Comparison of ENCODE assay signal across 24 cellular contexts in the genomic region with DNA sequence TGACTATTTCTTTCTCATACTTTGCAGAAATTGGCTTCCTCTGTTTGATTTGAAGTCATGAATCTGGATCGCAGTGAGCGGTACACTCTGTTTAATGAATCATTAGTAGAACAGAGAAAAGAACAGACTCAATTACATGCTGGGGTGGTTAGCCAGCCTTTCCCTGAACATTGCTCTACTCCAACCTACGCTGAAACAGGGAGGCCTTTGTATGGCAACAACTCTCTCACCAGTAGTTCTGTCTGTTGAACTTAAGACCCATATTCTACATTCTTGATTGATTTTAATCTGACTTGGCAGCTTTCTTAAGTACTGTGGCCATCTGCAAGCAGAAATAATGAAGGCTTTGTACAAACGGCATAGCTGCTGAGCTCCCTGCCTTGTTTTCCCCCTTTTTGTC. TPM values are rescaled to one million over a fixed set of nuclear protein-coding genes. Genes with fewer than 3 reads are reported as not detected.
DNase-seq lines count a peak whose midpoint lies in the region; ATAC-seq and TF ChIP-seq lines count a peak whose summit lies in the region.
"Had no signal": no experiment of that assay in that cellular context is flagged by ENCODE, and none has a peak within 500 bp of the region (broad histone marks: within the 10 kb centered on the region; RNA-seq: fewer than 3 reads in every experiment).

No MANE protein-coding gene starts in this region.

- H3K9me3 Mint-ChIP-seq in type B pancreatic cell: peaks cover 2% of the 10 kb centered on the region
- H3K9me3 Mint-ChIP-seq: activated naive CD8-positive, alpha-beta T cell treated with anti-CD3 and anti-CD28 coated beads, Interleukin-2, amount 10 ng/mL, durations not matched to agents 7 days and 5 days; CD4-positive, CD25-positive, alpha-beta regulatory T cell had no signal

- H3K4me1 Mint-ChIP-seq in type B pancreatic cell (ENCODE audit: unreplicated experiment): peaks cover 10% of the 10 kb centered on the region
- H3K4me1 Mint-ChIP-seq: activated CD4-positive, alpha-beta T cell treated with anti-CD3 and anti-CD28 coated beads, Interleukin-2, amount 10 ng/mL, durations not matched to agents 24 days and 14 days; activated naive CD8-positive, alpha-beta T cell treated with anti-CD3 and anti-CD28 coated beads, Interleukin-2, amount 10 ng/mL, durations not matched to agents 7 days and 5 days; CD4-positive, CD25-positive, alpha-beta regulatory T cell had no signal

- no peaks in the 10 kb centered on the region for H3K27me3 ChIP-seq in fibroblast of lung (ENCODE audit: control insufficient read depth, insufficient read depth, low read length)
- H3K27me3 ChIP-seq in neuronal stem cell (ENCODE audit: control insufficient read depth in 3 of 3, insufficient read depth in 3 of 3, low read depth in 1 of 3, low read length in 3 of 3): no peaks in the 10 kb centered on the region
- H3K27me3 ChIP-seq: ascending aorta had no signal

- ATAC-seq in GM21390 (IDR thresholded peaks at IDR 0.05; ENCODE audit: unreplicated experiment): no peak
- no peak for ATAC-seq in Right ventricle myocardium inferior
- ATAC-seq: psoas muscle had no signal

- H2BK12ac ChIP-seq in neuronal stem cell (ENCODE audit: low read length): no peak overlapping the region

- no peak overlapping the region for H3K14ac ChIP-seq in neuronal stem cell (ENCODE audit: low read length)

- TF ChIP-seq CTCF in fibroblast of lung (conservative IDR thresholded peaks at IDR 0.05 in 1 of 2, IDR thresholded peaks at IDR 0.05 in 1 of 2; ENCODE audit: low read depth in 1 of 2, low read length in 2 of 2) (no peak), type B pancreatic cell (conservative IDR thresholded peaks at IDR 0.05) (no peak)

- H3K27ac ChIP-seq in fibroblast of lung (ENCODE audit: insufficient read depth, low read length): no peak overlapping the region
- no peak overlapping the region for H3K27ac ChIP-seq in neuronal stem cell (replicated peaks; ENCODE audit: low read length)
- H3K27ac ChIP-seq: ascending aorta, epithelial cell of prostate, psoas muscle, stomach had no signal

- no peak overlapping the region for H4K91ac ChIP-seq in neuronal stem cell (ENCODE audit: low read depth, low read length, poor library complexity)

- H3K36me3 ChIP-seq in fibroblast of lung (ENCODE audit: control insufficient read depth, insufficient read depth, low read length) (no peaks in the 10 kb centered on the region), neuronal stem cell (replicated peaks in 1 of 2; ENCODE audit: control insufficient read depth in 2 of 2, insufficient read depth in 2 of 2, low read length in 2 of 2) (no peaks in the 10 kb centered on the region)
- H3K36me3 ChIP-seq: ascending aorta, stomach had no signal

- in situ Hi-C loops in SK-MEL-5 (cut with HindIII; ENCODE audit: low pct_unique_long_range_greater_than_20kb, low sequenced_read_pairs): no loop called here

- no CpG with 5 or more reads among the region's 4 CpGs for WGBS in neuronal stem cell (ENCODE audit: extremely low coverage in 2 of 2, insufficient read length in 2 of 2, insufficient replicate concordance in 1 of 2), 2 donors

- intact Hi-C loops in Right ventricle myocardium inferior (cut with DNase I): no loop called here

- peak overlapping the region; percentile 14 for H3K4me3 Mint-ChIP-seq in type B pancreatic cell
- H3K4me3 Mint-ChIP-seq: activated CD4-positive, alpha-beta T cell treated with anti-CD3 and anti-CD28 coated beads, Interleukin-2, amount 10 ng/mL, durations not matched to agents 24 days and 14 days; activated naive CD8-positive, alpha-beta T cell treated with anti-CD3 and anti-CD28 coated beads, Interleukin-2, amount 10 ng/mL, durations not matched to agents 7 days and 5 days; CD4-positive, CD25-positive, alpha-beta regulatory T cell had no signal

- H2BK5ac ChIP-seq in neuronal stem cell (ENCODE audit: low read length): no peak overlapping the region

- H2BK15ac ChIP-seq in neuronal stem cell (ENCODE audit: low read length): no peak overlapping the region

- H3K9ac ChIP-seq in fibroblast of lung (ENCODE audit: insufficient read depth, low read length) (no peak overlapping the region), neuronal stem cell (ENCODE audit: low read depth, low read length, poor library complexity) (no peak overlapping the region)

- no peak overlapping the region for H3K23ac ChIP-seq in neuronal stem cell (ENCODE audit: low read depth, low read length, poor library complexity)

- no peaks in the 10 kb centered on the region for H3K9me3 ChIP-seq in fibroblast of lung (ENCODE audit: control insufficient read depth, insufficient read depth, low read depth, low read length)
- peaks cover 0 to 3% of the 10 kb centered on the region in 2 donors for H3K9me3 ChIP-seq in neuronal stem cell (replicated peaks in 1 of 2; ENCODE audit: control insufficient read depth in 2 of 2, insufficient read depth in 1 of 2, low read depth in 1 of 2, low read length in 2 of 2)
- H3K9me3 ChIP-seq: ascending aorta, psoas muscle had no signal

- H3K27me3 Mint-ChIP-seq in type B pancreatic cell: peaks cover 2% of the 10 kb centered on the region
- H3K27me3 Mint-ChIP-seq: activated CD4-positive, alpha-beta T cell treated with anti-CD3 and anti-CD28 coated beads, Interleukin-2, amount 10 ng/mL, durations not matched to agents 24 days and 14 days; activated naive CD8-positive, alpha-beta T cell treated with anti-CD3 and anti-CD28 coated beads, Interleukin-2, amount 10 ng/mL, durations not matched to agents 7 days and 5 days; CD4-positive, CD25-positive, alpha-beta regulatory T cell had no signal

- H3K27ac Mint-ChIP-seq in type B pancreatic cell: no peak overlapping the region
- H3K27ac Mint-ChIP-seq: activated CD4-positive, alpha-beta T cell treated with anti-CD3 and anti-CD28 coated beads, Interleukin-2, amount 10 ng/mL, durations not matched to agents 24 days and 14 days; activated naive CD8-positive, alpha-beta T cell treated with anti-CD3 and anti-CD28 coated beads, Interleukin-2, amount 10 ng/mL, durations not matched to agents 7 days and 5 days; CD4-positive, CD25-positive, alpha-beta regulatory T cell had no signal

- DNase-seq in SK-MEL-5 (ENCODE audit: low read depth, low spot score) (peak; percentile 88), fibroblast of lung (ENCODE audit: low read depth in 2 of 2) (peak; percentile 6 to 62), neuronal stem cell (ENCODE audit: low spot score) (no peak), type B pancreatic cell (ENCODE audit: extremely low spot score, unreplicated experiment) (no peak), Right ventricle myocardium inferior (ENCODE audit: missing footprints) (no peak), DMS 273 treated with DMSO at 0.1 percent for 48 hours (lab: John Stamatoyannopoulos, UW) (no peak)
- DNase-seq: activated CD4-positive, alpha-beta T cell treated with anti-CD3 and anti-CD28 coated beads, Interleukin-2, amount 10 ng/mL, durations not matched to agents 24 days and 14 days; activated effector memory CD4-positive, alpha-beta T cell treated with anti-CD3 and anti-CD28 coated beads, Interleukin-2, amount 50 U/mL, for 16 hours; activated naive CD8-positive, alpha-beta T cell treated with anti-CD3 and anti-CD28 coated beads, Interleukin-2, amount 10 ng/mL, durations not matched to agents 7 days and 5 days; activated T-cell treated with anti-CD3 and anti-CD28 coated beads, Interleukin-2, amount 50 U/mL, for 1 hour; CD4-positive, CD25-positive, alpha-beta regulatory T cell; NCI-H187; NCI-H2171; psoas muscle; SHP77 treated with DMSO at 0.1 percent for 48 hours; stimulated activated CD4-positive, alpha-beta T cell treated with anti-CD3 and anti-CD28 coated beads, Interleukin-2, amount 100 ng/mL, for 24 hours; stomach; SW 1271; T-helper 9 cell; trophoblast cell had no signal

- H3K36me3 Mint-ChIP-seq in type B pancreatic cell: no peaks in the 10 kb centered on the region
- H3K36me3 Mint-ChIP-seq: activated naive CD8-positive, alpha-beta T cell treated with anti-CD3 and anti-CD28 coated beads, Interleukin-2, amount 10 ng/mL, durations not matched to agents 7 days and 5 days; CD4-positive, CD25-positive, alpha-beta regulatory T cell had no signal

- H3K4me3 ChIP-seq in fibroblast of lung (replicated peaks in 1 of 4; ENCODE audit: control extremely low read depth in 1 of 4, insufficient read depth in 1 of 4, low read depth in 3 of 4, low read length in 4 of 4): no peak overlapping the region
- no peak overlapping the region for H3K4me3 ChIP-seq in neuronal stem cell (ENCODE audit: low read length in 2 of 2)
- H3K4me3 ChIP-seq: ascending aorta, lung, psoas muscle, stomach had no signal

- H3K18ac ChIP-seq in neuronal stem cell (ENCODE audit: low read length): no peak overlapping the region

- H4K8ac ChIP-seq in neuronal stem cell (ENCODE audit: low read depth, low read length): no peak overlapping the region

- no peaks in the 10 kb centered on the region for H3K4me1 ChIP-seq in fibroblast of lung (ENCODE audit: control insufficient read depth, extremely low read depth, insufficient read depth, low read length)
- no peaks in the 10 kb centered on the region for H3K4me1 ChIP-seq in neuronal stem cell (ENCODE audit: control insufficient read depth in 2 of 2, insufficient read depth in 1 of 2, low read depth in 1 of 2, low read length in 2 of 2)
- H3K4me1 ChIP-seq: ascending aorta, psoas muscle, stomach had no signal

- no peaks in the 10 kb centered on the region for H4K20me1 ChIP-seq in fibroblast of lung (ENCODE audit: control insufficient read depth, extremely low read depth, insufficient read depth, low read length)

- no peaks in the 10 kb centered on the region for H3K79me1 ChIP-seq in neuronal stem cell (ENCODE audit: low read depth, low read length)

- H3K79me2 ChIP-seq in fibroblast of lung (ENCODE audit: control insufficient read depth, insufficient read depth, low read length): no peaks in the 10 kb centered on the region

- no peak overlapping the region for H2AK5ac ChIP-seq in neuronal stem cell (ENCODE audit: low read depth, low read length)

- no peak overlapping the region for H3K4ac ChIP-seq in neuronal stem cell (ENCODE audit: low read length)

- H3K4me2 ChIP-seq in fibroblast of lung (ENCODE audit: extremely low read depth, insufficient read depth, low read length): no peak overlapping the region
- no peak overlapping the region for H3K4me2 ChIP-seq in neuronal stem cell (ENCODE audit: insufficient read depth, low read length, poor library complexity, severe bottlenecking)

- H2BK120ac ChIP-seq in neuronal stem cell (ENCODE audit: low read depth, low read length): no peak overlapping the region

- H2AFZ ChIP-seq in fibroblast of lung (ENCODE audit: low read length) (no peak overlapping the region), neuronal stem cell (ENCODE audit: low read length) (peak overlapping the region; percentile 32)

RNA-seq across cellular contexts. Expression of a gene that starts 19.0 kb away (rescaled TPM):
- 718 and 802 TPM in 2 replicates for total RNA-seq in SK-MEL-5 (2014; rRNA removed; shearing (Covaris generic))
- 346 and 394 TPM in 2 replicates for polyA plus RNA-seq in SK-MEL-5 (2015; cell fraction: cytosol; rRNA removed)
- polyA plus RNA-seq in SK-MEL-5 (2015; cell fraction: nucleus; rRNA removed): 303 and 342 TPM in 2 replicates
- total RNA-seq in fibroblast of lung (32.6 and 71.8 TPM in 2 replicates), type B pancreatic cell (ENCODE audit: low replicate concordance) (51.4 and 87.8 TPM in 2 replicates), Right ventricle myocardium inferior (154 TPM)
- 63.0 and 85.4 TPM in 2 replicates for polyA plus RNA-seq in fibroblast of lung
- polyA plus RNA-seq in fibroblast of lung (2012): 42.7 and 50.5 TPM in 2 replicates
- polyA minus RNA-seq in fibroblast of lung (ENCODE audit: low replicate concordance): 4.9 and 7.6 TPM in 2 replicates
- polyA plus RNA-seq in neuronal stem cell (2013, experiment 1 of 2): 88.1 TPM
- 91.4 TPM for polyA plus RNA-seq in neuronal stem cell (2013, experiment 2 of 2)

Comparison
In these comparisons a context has a peak if more than half of its experiments do, and no peak if none do; other contexts are left out.
1. DNase-seq: peak in SK-MEL-5 (single experiment) and fibroblast of lung (2 of 2); none in neuronal stem cell (single experiment), type B pancreatic cell (single experiment), Right ventricle myocardium inferior (single experiment) and DMS 273 treated with DMSO at 0.1 percent for 48 hours (single experiment).